8 cellular contexts compared by ENCODE assay signal in the genomic region with DNA sequence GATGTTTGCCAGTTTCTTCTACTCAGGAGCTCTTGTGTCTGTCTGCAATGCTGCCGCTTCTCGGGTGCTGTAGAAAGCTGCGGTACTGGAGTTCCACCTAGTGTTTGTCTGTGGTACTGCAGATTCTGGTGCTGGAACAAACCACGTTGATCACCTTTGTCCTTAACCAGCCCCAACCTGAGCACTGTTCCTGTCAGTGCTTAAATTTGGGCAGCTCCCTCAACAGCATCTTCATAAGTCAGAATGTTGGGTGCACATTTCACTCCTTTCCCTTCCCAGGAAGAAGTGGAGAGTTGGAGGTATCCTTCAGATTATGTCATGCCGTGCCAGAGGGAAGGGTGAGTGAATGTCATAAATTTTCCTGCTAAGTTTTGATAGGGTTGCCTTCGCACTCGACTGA. TPM values are rescaled to one million over a fixed set of nuclear protein-coding genes. Genes with fewer than 3 reads are reported as not detected.
DNase-seq lines count a peak whose midpoint lies in the region; ATAC-seq and TF ChIP-seq lines count a peak whose summit lies in the region.

No MANE protein-coding gene starts in this region.

- H3K4me3 ChIP-seq in GM12864 (ENCODE audit: low read depth, low read length), result no peak overlapping the region

- peak; percentile 63 for ATAC-seq in HG03520 (IDR thresholded peaks at IDR 0.05; ENCODE audit: unreplicated experiment)
- no peak for ATAC-seq in HG02588 (IDR thresholded peaks at IDR 0.05; ENCODE audit: unreplicated experiment)

- peak; percentile 99 for TF ChIP-seq CTCF in GM12864 (IDR thresholded peaks at IDR 0.05; ENCODE audit: low read depth, low read length, missing control alignments)

- DNase-seq in GM12864 (ENCODE audit: low read depth), result peak; percentile 50
- peak; percentile 43 for DNase-seq in NCI-H748 treated with DMSO at 0.1 percent for 48 hours (lab: John Stamatoyannopoulos, UW)
- DNase-seq in activated CD4-positive, alpha-beta T cell treated with anti-CD3 and anti-CD28 coated beads, Interleukin-2, amount 50 U/mL, for 24 hours (ENCODE audit: low read depth in 1 of 2, low spot score in 1 of 2), result peak; percentile 44 to 81
- peak; percentile 91 for DNase-seq in ecto neural progenitor cell (ENCODE audit: low spot score)
- peak; percentile 76 to 77 for DNase-seq in lung microvascular endothelial cell (ENCODE audit: low read depth in 2 of 2)
- peak; percentile 21 for DNase-seq in stimulated activated CD8-positive, alpha-beta memory T cell treated with anti-CD3 and anti-CD28 coated beads, Interleukin-12 subunit alpha, Interleukin-12 subunit beta, amount 100 ng/mL, for 4 hours (ENCODE audit: low read depth)

RNA-seq across cellular contexts. Expression of gene LALBA, which starts 48.7 kb away (rescaled TPM):
- total RNA-seq in lung microvascular endothelial cell, result not detected in 2 replicates

Comparison
In these comparisons a context has a peak if more than half of its experiments do, and no peak if none do; other contexts are left out.
1. DNase-seq: peak in every context shown above with its lines; median percentile 91 in ecto neural progenitor cell; 76 in lung microvascular endothelial cell; 62 in activated CD4-positive, alpha-beta T cell treated with anti-CD3 and anti-CD28 coated beads, Interleukin-2, amount 50 U/mL, for 24 hours; 50 in GM12864; 43 in NCI-H748 treated with DMSO at 0.1 percent for 48 hours; 21 in stimulated activated CD8-positive, alpha-beta memory T cell treated with anti-CD3 and anti-CD28 coated beads, Interleukin-12 subunit alpha, Interleukin-12 subunit beta, amount 100 ng/mL, for 4 hours.